ENCODE assay signal across 24 cellular contexts in the genomic region with DNA sequence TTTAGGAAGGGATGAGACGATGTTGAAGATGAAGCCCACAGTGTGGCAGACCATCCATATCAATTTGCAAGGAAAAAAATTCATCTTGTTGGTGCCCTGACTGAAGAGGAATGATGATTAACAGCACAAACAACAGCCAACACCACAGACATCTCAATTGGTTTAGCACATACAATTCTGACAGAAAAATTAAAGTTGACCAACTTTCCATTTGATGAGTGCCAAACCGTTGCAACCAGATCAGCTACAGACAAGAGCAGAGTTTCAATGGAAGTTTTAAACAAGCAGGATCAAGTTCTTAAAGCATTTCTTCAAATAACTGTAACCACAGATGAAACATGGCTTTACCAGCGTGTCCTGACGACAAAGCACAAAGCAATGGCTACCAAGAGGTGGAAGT.
"Had no signal": no experiment of that assay in that cellular context is flagged by ENCODE, and none has a peak within 500 bp of the region (broad histone marks: within the 10 kb centered on the region; RNA-seq: fewer than 3 reads in every experiment).

No MANE protein-coding gene starts in this region.

- H3K4me1 ChIP-seq: SJSA1 had no signal

- FAIRE-seq: RCC 7860 had no signal

- H3K9me3 ChIP-seq: SJSA1 had no signal

- H3K4me3 ChIP-seq: SJSA1, SK-N-MC had no signal

- H3K4me2 ChIP-seq: KMS-11 had no signal

- DNase-seq: Kasumi-1, MM.1S, NCI-H1092, NCI-H1105 treated with DMSO at 0.1 percent for 48 hours, NCI-H1417 treated with DMSO at 0.1 percent for 48 hours, NCI-H146, NCI-H187, NCI-H2029, NCI-H2081 treated with DMSO at 0.1 percent for 48 hours, NCI-H2171, NCI-H226, NCI-H446, NCI-H510A, NCI-H524 treated with DMSO at 0.1 percent for 48 hours, NCI-H69, NCI-H774, Right ventricle myocardium superior, RPMI8226, SIG-M5 had no signal

- H3K27me3 ChIP-seq: SJSA1 had no signal

- H3K27ac ChIP-seq: HL-60, KMS-11, SJSA1, SK-N-MC had no signal

- H3K9ac ChIP-seq: KMS-11 had no signal
